ENCODE assay signal across 10 cellular contexts in the genomic region with DNA sequence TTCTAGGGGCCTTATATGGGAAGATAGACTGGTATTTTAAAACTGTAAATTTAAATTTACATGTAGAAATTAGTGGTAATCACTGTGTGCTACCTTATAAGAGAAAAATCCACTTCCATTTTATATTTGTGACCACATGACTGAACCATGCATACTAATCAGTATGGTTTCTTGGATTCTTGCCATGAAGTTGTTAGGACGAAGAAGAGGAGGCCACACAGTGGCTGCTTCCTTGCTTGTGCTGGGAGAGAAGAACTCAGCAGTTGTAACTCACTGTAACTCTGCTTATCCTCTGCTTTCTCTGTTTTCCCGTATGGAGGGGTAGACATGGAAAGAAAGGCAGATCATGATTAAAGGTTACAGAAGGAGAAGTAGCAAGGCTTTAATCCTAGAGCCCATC. TPM values are rescaled to one million over a fixed set of nuclear protein-coding genes. Genes with fewer than 3 reads are reported as not detected.
DNase-seq lines count a peak whose midpoint lies in the region; ATAC-seq and TF ChIP-seq lines count a peak whose summit lies in the region.
"Had no signal": no experiment of that assay in that cellular context is flagged by ENCODE, and none has a peak within 500 bp of the region (broad histone marks: within the 10 kb centered on the region; RNA-seq: fewer than 3 reads in every experiment).

No MANE protein-coding gene starts in this region.

- H3K4me1 Mint-ChIP-seq in GM23338 (peaks cover 28% of the 10 kb centered on the region), osteocyte (ENCODE audit: unreplicated experiment) (peaks cover 37% of the 10 kb centered on the region), T-helper 17 cell (no peaks in the 10 kb centered on the region)
- H3K4me1 Mint-ChIP-seq: stimulated activated naive CD8-positive, alpha-beta T cell treated with anti-CD3 and anti-CD28 coated beads, Interleukin-15, amount 100 ng/mL, for 72 hours had no signal

- no peaks in the 10 kb centered on the region; the same call in 1 of the 2 replicates for H4K20me1 ChIP-seq in GM23338 (replicated peaks; ENCODE audit: insufficient read depth)

- no peak overlapping the region for H3K4me3 ChIP-seq in GM23338

- H3K36me3 Mint-ChIP-seq in GM23338 (ENCODE audit: low read depth): peaks cover 21% of the 10 kb centered on the region; the same call in 2 of the 3 replicates
- peaks cover 43% of the 10 kb centered on the region for H3K36me3 Mint-ChIP-seq in osteocyte (ENCODE audit: unreplicated experiment)
- H3K36me3 Mint-ChIP-seq in T-helper 17 cell (ENCODE audit: low read depth): no peaks in the 10 kb centered on the region

- H3K4me2 ChIP-seq in GM23338: no peak overlapping the region

- H3K9me3 ChIP-seq in T-helper 17 cell (ENCODE audit: control insufficient read depth, low read length, poor library complexity, severe bottlenecking): no peaks in the 10 kb centered on the region

- H3K27me3 ChIP-seq in GM23338 (ENCODE audit: insufficient read depth): no peaks in the 10 kb centered on the region

- H3K27ac Mint-ChIP-seq in GM23338 (peak overlapping the region; percentile 39; the same call in 1 of the 2 replicates), osteocyte (ENCODE audit: unreplicated experiment) (peak overlapping the region; percentile 13), T-helper 17 cell (no peak overlapping the region)
- H3K27ac Mint-ChIP-seq: stimulated activated naive CD8-positive, alpha-beta T cell treated with anti-CD3 and anti-CD28 coated beads, Interleukin-15, amount 100 ng/mL, for 72 hours; T-helper 2 cell treated with Interferon-gamma antibody and Interleukin-4, amounts not matched to agents 5 μg/mL and 100 μg/mL, for 36 hours had no signal

- DNase-seq in GM23338 (ENCODE audit: low spot score): peak; percentile 10
- DNase-seq in NCI-H345 (lab: John Stamatoyannopoulos, UW): peak; percentile 34
- DNase-seq in fibroblast of peridontal ligament (ENCODE audit: extremely low read depth): peak; percentile 49
- no peak for DNase-seq in osteocyte (ENCODE audit: extremely low spot score, unreplicated experiment)
- DNase-seq in T-helper 17 cell: no peak
- no peak for DNase-seq in central memory CD4-positive, alpha-beta T cell
- DNase-seq: stimulated activated naive CD8-positive, alpha-beta T cell treated with anti-CD3 and anti-CD28 coated beads, Interleukin-15, amount 100 ng/mL, for 72 hours had no signal

- 0 out of 2 replicates have a peak, but pooled peaks cover 2% of the 10 kb centered on the region for H3K79me2 ChIP-seq in GM23338 (replicated peaks; ENCODE audit: insufficient read depth)

- no peak overlapping the region for H3K4me3 Mint-ChIP-seq in GM23338
- H3K4me3 Mint-ChIP-seq in osteocyte (ENCODE audit: unreplicated experiment): no peak overlapping the region
- no peak overlapping the region for H3K4me3 Mint-ChIP-seq in T-helper 17 cell
- H3K4me3 Mint-ChIP-seq: stimulated activated naive CD8-positive, alpha-beta T cell treated with anti-CD3 and anti-CD28 coated beads, Interleukin-15, amount 100 ng/mL, for 72 hours; T-helper 2 cell treated with Interferon-gamma antibody and Interleukin-4, amounts not matched to agents 5 μg/mL and 100 μg/mL, for 36 hours had no signal

- ATAC-seq in GM23338: peak; percentile 70
- ATAC-seq in GM21717 (IDR thresholded peaks at IDR 0.05; ENCODE audit: unreplicated experiment): no peak
- no peak for ATAC-seq in T-helper 17 cell
- ATAC-seq in GM19023 (IDR thresholded peaks at IDR 0.05; ENCODE audit: unreplicated experiment): no peak
- ATAC-seq: stimulated activated naive CD8-positive, alpha-beta T cell treated with anti-CD3 and anti-CD28 coated beads, Interleukin-15, amount 100 ng/mL, for 72 hours had no signal

- H2AFZ ChIP-seq in GM23338: no peak overlapping the region

- no peaks in the 10 kb centered on the region for H3F3A ChIP-seq in GM23338 (replicated peaks; ENCODE audit: low read depth)

- H3K9me3 Mint-ChIP-seq in GM23338 (no peaks in the 10 kb centered on the region), osteocyte (ENCODE audit: unreplicated experiment) (no peaks in the 10 kb centered on the region)
- H3K9me3 Mint-ChIP-seq: stimulated activated naive CD8-positive, alpha-beta T cell treated with anti-CD3 and anti-CD28 coated beads, Interleukin-15, amount 100 ng/mL, for 72 hours; T-helper 2 cell treated with Interferon-gamma antibody and Interleukin-4, amounts not matched to agents 5 μg/mL and 100 μg/mL, for 36 hours had no signal

- peaks cover 7% of the 10 kb centered on the region for H3K4me1 ChIP-seq in GM23338 (ENCODE audit: insufficient read depth)

- TF ChIP-seq CTCF in GM23338 (conservative IDR thresholded peaks at IDR 0.05; ENCODE audit: low read depth in 2 of 2): no peak
- no peak for TF ChIP-seq CTCF in osteocyte (IDR thresholded peaks at IDR 0.05)

- H3K36me3 ChIP-seq in GM23338 (ENCODE audit: insufficient read depth): no peaks in the 10 kb centered on the region

- no peaks in the 10 kb centered on the region for H3K9me2 ChIP-seq in GM23338 (ENCODE audit: insufficient read depth)

- H3K27me3 Mint-ChIP-seq in GM23338 (ENCODE audit: insufficient read depth, low read depth, poor library complexity): no peaks in the 10 kb centered on the region
- H3K27me3 Mint-ChIP-seq in osteocyte (ENCODE audit: unreplicated experiment): no peaks in the 10 kb centered on the region
- H3K27me3 Mint-ChIP-seq in T-helper 17 cell: no peaks in the 10 kb centered on the region
- H3K27me3 Mint-ChIP-seq: stimulated activated naive CD8-positive, alpha-beta T cell treated with anti-CD3 and anti-CD28 coated beads, Interleukin-15, amount 100 ng/mL, for 72 hours had no signal

- no peak overlapping the region for H3K27ac ChIP-seq in GM23338 (ENCODE audit: low read depth)

TF ChIP-seq in GM23338, 12 proteins besides CTCF, POLR2A, EP300 and RAD21 (continues in another document):
- TF ChIP-seq, protein P1, sequence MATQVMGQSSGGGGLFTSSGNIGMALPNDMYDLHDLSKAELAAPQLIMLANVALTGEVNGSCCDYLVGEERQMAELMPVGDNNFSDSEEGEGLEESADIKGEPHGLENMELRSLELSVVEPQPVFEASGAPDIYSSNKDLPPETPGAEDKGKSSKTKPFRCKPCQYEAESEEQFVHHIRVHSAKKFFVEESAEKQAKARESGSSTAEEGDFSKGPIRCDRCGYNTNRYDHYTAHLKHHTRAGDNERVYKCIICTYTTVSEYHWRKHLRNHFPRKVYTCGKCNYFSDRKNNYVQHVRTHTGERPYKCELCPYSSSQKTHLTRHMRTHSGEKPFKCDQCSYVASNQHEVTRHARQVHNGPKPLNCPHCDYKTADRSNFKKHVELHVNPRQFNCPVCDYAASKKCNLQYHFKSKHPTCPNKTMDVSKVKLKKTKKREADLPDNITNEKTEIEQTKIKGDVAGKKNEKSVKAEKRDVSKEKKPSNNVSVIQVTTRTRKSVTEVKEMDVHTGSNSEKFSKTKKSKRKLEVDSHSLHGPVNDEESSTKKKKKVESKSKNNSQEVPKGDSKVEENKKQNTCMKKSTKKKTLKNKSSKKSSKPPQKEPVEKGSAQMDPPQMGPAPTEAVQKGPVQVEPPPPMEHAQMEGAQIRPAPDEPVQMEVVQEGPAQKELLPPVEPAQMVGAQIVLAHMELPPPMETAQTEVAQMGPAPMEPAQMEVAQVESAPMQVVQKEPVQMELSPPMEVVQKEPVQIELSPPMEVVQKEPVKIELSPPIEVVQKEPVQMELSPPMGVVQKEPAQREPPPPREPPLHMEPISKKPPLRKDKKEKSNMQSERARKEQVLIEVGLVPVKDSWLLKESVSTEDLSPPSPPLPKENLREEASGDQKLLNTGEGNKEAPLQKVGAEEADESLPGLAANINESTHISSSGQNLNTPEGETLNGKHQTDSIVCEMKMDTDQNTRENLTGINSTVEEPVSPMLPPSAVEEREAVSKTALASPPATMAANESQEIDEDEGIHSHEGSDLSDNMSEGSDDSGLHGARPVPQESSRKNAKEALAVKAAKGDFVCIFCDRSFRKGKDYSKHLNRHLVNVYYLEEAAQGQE (IDR thresholded peaks at IDR 0.05; ENCODE audit: unreplicated experiment): no peak
- TF ChIP-seq EZH2phosphoT487 (IDR thresholded peaks at IDR 0.05; ENCODE audit: unreplicated experiment) (no peak), POLR2AphosphoS5 (IDR thresholded peaks at IDR 0.05; ENCODE audit: low read depth) (no peak), EZH2 (IDR thresholded peaks at IDR 0.05; ENCODE audit: low read depth, unreplicated experiment) (no peak), ZNF331 (CRISPR knock-in tag; IDR thresholded peaks at IDR 0.05; ENCODE audit: low read depth) (no peak), STAT1 (IDR thresholded peaks at IDR 0.05; ENCODE audit: unreplicated experiment) (no peak), ZNF114 (CRISPR knock-in tag; IDR thresholded peaks at IDR 0.05) (no peak), CREB1 (CRISPR knock-in tag; IDR thresholded peaks at IDR 0.05; ENCODE audit: low read depth) (no peak), JUNB (IDR thresholded peaks at IDR 0.05; ENCODE audit: unreplicated experiment) (no peak)

RNA-seq across cellular contexts. Expression of a gene that starts 32.3 kb away (rescaled TPM):
- 53.1 and 60.3 TPM in 2 replicates for total RNA-seq in GM23338 (2014; rRNA removed; shearing (Covaris generic))
- polyA plus RNA-seq in GM23338 (2016; fragmentation: Nextera tagmentation; extraction: Ambion mirVana): 29.4 and 30.1 TPM in 2 replicates
- total RNA-seq in osteocyte (32.8 and 33.0 TPM in 2 replicates), T-helper 17 cell (1 to 10 TPM; 2.1 to 2.5 TPM)

Comparison
In these comparisons a context has a peak if more than half of its experiments do, and no peak if none do; other contexts are left out.
1. DNase-seq: peak in GM23338 (single experiment), NCI-H345 (single experiment) and fibroblast of peridontal ligament (single experiment); none in osteocyte (single experiment), T-helper 17 cell (0 of 3) and central memory CD4-positive, alpha-beta T cell (single experiment).